17 cellular contexts compared by ENCODE assay signal in genomic region chr13:110119943-110120905, GRCh38.
A peak's percentile ranks its signal among the peaks of the same experiment; 100 is the strongest.
DNase-seq lines count a peak whose midpoint lies in the region; ATAC-seq and TF ChIP-seq lines count a peak whose summit lies in the region.
"Had no signal": no experiment of that assay in that cellular context is flagged by ENCODE, and none has a peak within 500 bp of the region (broad histone marks: within the 10 kb centered on the region; RNA-seq: fewer than 3 reads in every experiment).

No MANE protein-coding gene starts in this region.

- no peaks in the 10 kb centered on the region for H3K27me3 ChIP-seq in prostate gland (replicated peaks; ENCODE audit: insufficient read depth)
- H3K27me3 ChIP-seq: breast epithelium had no signal

- WGBS in prostate gland = 88% methylated on average over 18 of the region's 18 CpGs

- H3K27ac ChIP-seq in HEK293 (ENCODE audit: extremely low read depth, low read depth, low read length) (no peak overlapping the region), prostate gland (no peak overlapping the region)
- H3K27ac ChIP-seq: breast epithelium, lower lobe of right lung, sigmoid colon, tibial nerve had no signal

- H3K4me1 ChIP-seq in HEK293 (ENCODE audit: control insufficient read depth, insufficient read depth, low read length) (no peaks in the 10 kb centered on the region), prostate gland (replicated peaks) (no peaks in the 10 kb centered on the region)
- H3K4me1 ChIP-seq: breast epithelium, sigmoid colon, tibial nerve had no signal

- no peaks in the 10 kb centered on the region for H3K36me3 ChIP-seq in HEK293 (ENCODE audit: control insufficient read depth in 2 of 2, insufficient read depth in 1 of 2, low read length in 2 of 2)
- no peaks in the 10 kb centered on the region for H3K36me3 ChIP-seq in prostate gland
- H3K36me3 ChIP-seq: breast epithelium, lower lobe of right lung, sigmoid colon, tibial nerve had no signal

- TF ChIP-seq CTCF in HEK293 (tag by site-specific recombination; IDR thresholded peaks at IDR 0.05) (no peak), fibroblast of mammary gland (conservative IDR thresholded peaks at IDR 0.05; ENCODE audit: control insufficient read depth, insufficient read depth, low read depth, low read length) (no peak), prostate gland (IDR thresholded peaks at IDR 0.05) (no peak), GM10266 (IDR thresholded peaks at IDR 0.05; ENCODE audit: control insufficient read depth, insufficient read depth, low read depth, missing control alignments) (no peak)

- H3K9me3 ChIP-seq in HEK293 (ENCODE audit: control insufficient read depth, insufficient read depth, low read depth, low read length) (no peaks in the 10 kb centered on the region), prostate gland (no peaks in the 10 kb centered on the region)
- H3K9me3 ChIP-seq: breast epithelium, lower lobe of right lung, sigmoid colon, tibial nerve had no signal

- CTCF ChIA-PET in HEK293 (lab: Yijun Ruan, JAX) = interaction anchor here (0.8 kb wide), 1 partner anchor 8 kb away, joined by 5 read pairs; no protein-coding TSS in a partner anchor

- intact Hi-C loops in prostate gland (cut with DNase I) = no loop called here

- H3K4me3 ChIP-seq in HEK293 (ENCODE audit: low read depth, low read length) (no peak overlapping the region), fibroblast of mammary gland (ENCODE audit: control insufficient read depth, low read depth, low read length) (no peak overlapping the region), prostate gland (no peak overlapping the region)
- H3K4me3 ChIP-seq: breast epithelium, lower lobe of right lung, sigmoid colon, tibial nerve had no signal

- POLR2A ChIA-PET in HEK293 (lab: Yijun Ruan, JAX) = no interaction called here

- no peak for TF ChIP-seq POLR2A in prostate gland (IDR thresholded peaks at IDR 0.05)

- no peak for ATAC-seq in HG03045 (IDR thresholded peaks at IDR 0.05; ENCODE audit: unreplicated experiment)
- ATAC-seq: activated CD4-positive, alpha-beta T cell treated with anti-CD3 and anti-CD28 coated beads for 36 hours; lower lobe of right lung; stimulated activated memory B cell treated with anti-CD40 and anti-IgM and Interleukin-4, amounts not matched to agents 10 μg/mL and 1 μg/mL and 100 μg/mL, for 72 hours had no signal

- peak; percentile 13 for DNase-seq in RKO (ENCODE audit: low spot score)
- DNase-seq in fibroblast of mammary gland (ENCODE audit: low read depth) = peak; percentile 58
- peak; percentile 2 for DNase-seq in prostate gland (ENCODE audit: low spot score)
- no peak for DNase-seq in amygdala (lab: John Stamatoyannopoulos, UW)
- DNase-seq in iPS-NIHi11 (ENCODE audit: low spot score) = no peak
- DNase-seq in GM10266 (ENCODE audit: extremely low spot score) = no peak
- DNase-seq: activated CD4-positive, alpha-beta T cell treated with anti-CD3 and anti-CD28 coated beads for 36 hours; activated naive CD8-positive, alpha-beta T cell treated with anti-CD3 and anti-CD28 coated beads, Interleukin-2, amount 10 ng/mL, durations not matched to agents 7 days and 5 days; lower lobe of right lung; NCI-H1694; NCI-H226; sigmoid colon had no signal

TF ChIP-seq in HEK293, 187 proteins besides CTCF, POLR2A, EP300 and RAD21:
- TF ChIP-seq ZNF707 (tag by site-specific recombination; IDR thresholded peaks at IDR 0.05) (no peak), ZNF202 (tag by site-specific recombination; IDR thresholded peaks at IDR 0.05; ENCODE audit: borderline replicate concordance) (no peak), ZBTB6 (tag by site-specific recombination; IDR thresholded peaks at IDR 0.05) (no peak), ZIC2 (tag by site-specific recombination; IDR thresholded peaks at IDR 0.05) (0 out of 2 replicates have a peak, but pooled peaks have one; percentile 28), SALL2 (tag by site-specific recombination; IDR thresholded peaks at IDR 0.05; ENCODE audit: borderline replicate concordance) (no peak), ZNF664 (tag by site-specific recombination; IDR thresholded peaks at IDR 0.05) (no peak), PRDM10 (tag by site-specific recombination; IDR thresholded peaks at IDR 0.05) (no peak), ZNF843 (tag by site-specific recombination; IDR thresholded peaks at IDR 0.05) (no peak), ZNF629 (tag by site-specific recombination; IDR thresholded peaks at IDR 0.05) (no peak)

Comparison
In these comparisons a context has a peak if more than half of its experiments do, and no peak if none do; other contexts are left out.
1. DNase-seq: peak in RKO (single experiment), fibroblast of mammary gland (single experiment) and prostate gland (single experiment); none in amygdala (0 of 56), iPS-NIHi11 (single experiment) and GM10266 (single experiment).